25 cellular contexts compared by ENCODE assay signal in genomic region chr12:105141320-105141918, GRCh38. TPM values are rescaled to one million over a fixed set of nuclear protein-coding genes. Genes with fewer than 3 reads are reported as not detected.
"Had no signal": no experiment of that assay in that cellular context is flagged by ENCODE, and none has a peak within 500 bp of the region (broad histone marks: within the 10 kb centered on the region; RNA-seq: fewer than 3 reads in every experiment).

No MANE protein-coding gene starts in this region.

- H3K9me3 ChIP-seq: lower lobe of right lung, psoas muscle, right atrium auricular region, thyroid gland had no signal

- H3K9me3 Mint-ChIP-seq: activated B cell treated with CpG ODN at 0.5 μM for 24 hours; activated CD8-positive, alpha-beta T cell treated with anti-CD3 and anti-CD28 coated beads for 36 hours; activated naive CD8-positive, alpha-beta T cell treated with anti-CD3 and anti-CD28 coated beads, Interleukin-2, amount 50 U/mL, for 24 hours; brain; naive thymus-derived CD4-positive, alpha-beta T cell; neural progenitor cell had no signal

- DNase-seq: activated B cell treated with CpG ODN at 0.5 μM for 24 hours; activated CD4-positive, alpha-beta T cell treated with anti-CD3 and anti-CD28 coated beads for 48 hours; activated CD8-positive, alpha-beta memory T cell treated with anti-CD3 and anti-CD28 coated beads, Interleukin-2, amount 10 ng/mL, durations not matched to agents 7 days and 5 days; activated CD8-positive, alpha-beta T cell treated with anti-CD3 and anti-CD28 coated beads for 36 hours; activated gamma-delta T cell; activated naive CD4-positive, alpha-beta T cell treated with anti-CD3 and anti-CD28 coated beads, Interleukin-2, amount 50 U/mL, for 16 hours; activated naive CD8-positive, alpha-beta T cell treated with anti-CD3 and anti-CD28 coated beads, Interleukin-2, amount 50 U/mL, for 24 hours; activated T-cell treated with anti-CD3 and anti-CD28 coated beads for 4 hours; aorta; dermis blood vessel endothelial cell; effector memory CD4-positive, alpha-beta T cell; lower lobe of right lung; naive thymus-derived CD4-positive, alpha-beta T cell; psoas muscle; stimulated activated CD4-positive, alpha-beta T cell treated with anti-CD3 and anti-CD28 coated beads, Interleukin-4, amount 100 ng/mL, for 24 hours; stimulated activated naive CD4-positive, alpha-beta T cell treated with Interleukin-2 at 50 U/mL for 16 hours; T-helper 1 cell; T-helper 9 cell; thyroid gland had no signal

- H3K27ac ChIP-seq: lower lobe of right lung, neural progenitor cell, psoas muscle, right atrium auricular region, thyroid gland had no signal

- ATAC-seq: activated CD8-positive, alpha-beta memory T cell treated with anti-CD3 and anti-CD28 coated beads, Interleukin-2, amount 10 ng/mL, durations not matched to agents 7 days and 5 days; activated CD8-positive, alpha-beta T cell treated with anti-CD3 and anti-CD28 coated beads for 36 hours; activated naive CD8-positive, alpha-beta T cell treated with anti-CD3 and anti-CD28 coated beads, Interleukin-2, amount 50 U/mL, for 24 hours; esophagus mucosa; left lobe of liver; lower lobe of right lung; naive thymus-derived CD4-positive, alpha-beta T cell; psoas muscle had no signal

- H2AFZ ChIP-seq: neural progenitor cell had no signal

- FAIRE-seq: endothelial cell of umbilical vein had no signal

- H3K4me3 Mint-ChIP-seq: activated B cell treated with CpG ODN at 0.5 μM for 24 hours; activated CD8-positive, alpha-beta memory T cell treated with anti-CD3 and anti-CD28 coated beads, Interleukin-2, amount 10 ng/mL, durations not matched to agents 7 days and 5 days; activated CD8-positive, alpha-beta T cell treated with anti-CD3 and anti-CD28 coated beads for 36 hours; activated naive CD8-positive, alpha-beta T cell treated with anti-CD3 and anti-CD28 coated beads, Interleukin-2, amount 50 U/mL, for 24 hours; brain; naive thymus-derived CD4-positive, alpha-beta T cell; neural progenitor cell had no signal

- H3K9ac ChIP-seq: neural progenitor cell had no signal

- H3K4me3 ChIP-seq: lower lobe of right lung, neural progenitor cell, psoas muscle, right atrium auricular region, thyroid gland had no signal

- H3K4me2 ChIP-seq: neural progenitor cell had no signal

- H3K27me3 Mint-ChIP-seq: activated B cell treated with CpG ODN at 0.5 μM for 24 hours; activated CD8-positive, alpha-beta memory T cell treated with anti-CD3 and anti-CD28 coated beads, Interleukin-2, amount 10 ng/mL, durations not matched to agents 7 days and 5 days; activated CD8-positive, alpha-beta T cell treated with anti-CD3 and anti-CD28 coated beads for 36 hours; activated naive CD8-positive, alpha-beta T cell treated with anti-CD3 and anti-CD28 coated beads, Interleukin-2, amount 50 U/mL, for 24 hours; brain; naive thymus-derived CD4-positive, alpha-beta T cell had no signal

- H3K27ac Mint-ChIP-seq: activated B cell treated with CpG ODN at 0.5 μM for 24 hours; activated CD8-positive, alpha-beta memory T cell treated with anti-CD3 and anti-CD28 coated beads, Interleukin-2, amount 10 ng/mL, durations not matched to agents 7 days and 5 days; activated CD8-positive, alpha-beta T cell treated with anti-CD3 and anti-CD28 coated beads for 36 hours; activated naive CD8-positive, alpha-beta T cell treated with anti-CD3 and anti-CD28 coated beads, Interleukin-2, amount 50 U/mL, for 24 hours; naive thymus-derived CD4-positive, alpha-beta T cell; neural progenitor cell had no signal

- H3K4me1 Mint-ChIP-seq: activated CD8-positive, alpha-beta memory T cell treated with anti-CD3 and anti-CD28 coated beads, Interleukin-2, amount 10 ng/mL, durations not matched to agents 7 days and 5 days; activated naive CD8-positive, alpha-beta T cell treated with anti-CD3 and anti-CD28 coated beads, Interleukin-2, amount 50 U/mL, for 24 hours; brain; neural progenitor cell had no signal

- H3K4me1 ChIP-seq: lower lobe of right lung, neural progenitor cell, psoas muscle, right atrium auricular region had no signal

- H3K27me3 ChIP-seq: neural progenitor cell, right atrium auricular region, thyroid gland had no signal

RNA-seq across cellular contexts. Expression of gene ALDH1L2, which starts 57.2 kb away (rescaled TPM):
- polyA plus RNA-seq: naive thymus-derived CD4-positive, alpha-beta T cell had no signal
